Comparison of ENCODE assay signal across 8 cellular contexts in the genomic region with DNA sequence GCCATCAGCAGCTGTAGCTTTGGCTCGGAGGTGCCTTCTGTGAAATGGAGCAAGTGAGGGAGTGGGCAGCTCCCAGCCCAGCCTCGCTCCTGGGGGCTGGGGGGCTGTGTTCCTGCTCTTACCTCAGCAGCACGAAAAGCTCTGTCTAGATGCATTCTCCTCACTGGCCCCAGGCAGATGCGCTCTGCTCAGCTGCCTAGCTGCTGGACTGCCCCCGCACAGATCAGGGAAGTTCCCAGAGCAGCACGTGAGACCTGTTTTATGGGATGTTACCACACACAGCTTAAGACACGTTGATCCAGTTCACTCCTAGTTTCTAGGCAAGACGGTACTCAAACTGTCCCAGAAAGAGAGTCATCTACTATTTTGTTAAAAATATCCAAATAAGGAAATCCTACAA.
DNase-seq lines count a peak whose midpoint lies in the region; ATAC-seq and TF ChIP-seq lines count a peak whose summit lies in the region.

No MANE protein-coding gene starts in this region.

- H3K4me1 Mint-ChIP-seq in effector memory CD8-positive, alpha-beta T cell (ENCODE audit: low read depth in 2 of 2), result peaks cover 84 to 91% of the 10 kb centered on the region in 2 donors

- peak overlapping the region; percentile 95 to 97 for H3K27ac Mint-ChIP-seq in effector memory CD8-positive, alpha-beta T cell

- no peak for TF ChIP-seq CTCF in RWPE2 (IDR thresholded peaks at IDR 0.05; ENCODE audit: poor library complexity, severe bottlenecking)

- no peak overlapping the region for H3K4me3 ChIP-seq in RWPE2 (ENCODE audit: severe bottlenecking)

- H3K4me1 ChIP-seq in RWPE2 (ENCODE audit: insufficient read depth, poor library complexity, severe bottlenecking), result no peaks in the 10 kb centered on the region

- H3K36me3 Mint-ChIP-seq in effector memory CD8-positive, alpha-beta T cell (ENCODE audit: insufficient read depth), result peaks cover 58% of the 10 kb centered on the region

- H3K4me3 Mint-ChIP-seq in effector memory CD8-positive, alpha-beta T cell, result peak overlapping the region; percentile 91 to 98

- no peak overlapping the region for H3K27ac ChIP-seq in RWPE2 (ENCODE audit: poor library complexity, severe bottlenecking)

- H3K27me3 Mint-ChIP-seq in effector memory CD8-positive, alpha-beta T cell, result no peaks in the 10 kb centered on the region

- no peaks in the 10 kb centered on the region for H3K36me3 ChIP-seq in RWPE2 (ENCODE audit: low read depth)

- DNase-seq in activated T-cell treated with anti-CD3 and anti-CD28 coated beads for 24 hours (ENCODE audit: low read depth) (peak; percentile 55), activated T-cell treated with anti-CD3 and anti-CD28 coated beads for 4 hours (no peak), RWPE2 (ENCODE audit: low spot score) (no peak), NCI-H1048 (lab: John Stamatoyannopoulos, UW) (no peak), DMS79 treated with DMSO at 0.1 percent for 48 hours (lab: John Stamatoyannopoulos, UW) (no peak)
- peak in 2 of 3 experiments; percentile 30 to 33 for DNase-seq in effector memory CD8-positive, alpha-beta T cell
- DNase-seq in stimulated activated CD4-positive, alpha-beta T cell treated with anti-CD3 and anti-CD28 coated beads, Interleukin-4, amount 100 ng/mL, for 24 hours, result peak; percentile 72

- H3K9me3 ChIP-seq in RWPE2 (ENCODE audit: severe bottlenecking), result no peaks in the 10 kb centered on the region

- peak; percentile 60 for ATAC-seq in RWPE2 (ENCODE audit: low read depth)
- ATAC-seq in effector memory CD8-positive, alpha-beta T cell (replicated peaks), result peak; percentile 40
- no peak for ATAC-seq in GM21515 (IDR thresholded peaks at IDR 0.05; ENCODE audit: unreplicated experiment)

- no peaks in the 10 kb centered on the region for H3K27me3 ChIP-seq in RWPE2 (ENCODE audit: insufficient read depth, poor library complexity, severe bottlenecking)

- no peaks in the 10 kb centered on the region for H3K9me3 Mint-ChIP-seq in effector memory CD8-positive, alpha-beta T cell

Comparison
In these comparisons a context has a peak if more than half of its experiments do, and no peak if none do; other contexts are left out.
1. DNase-seq: peak in activated T-cell treated with anti-CD3 and anti-CD28 coated beads for 24 hours (single experiment), effector memory CD8-positive, alpha-beta T cell (2 of 3) and stimulated activated CD4-positive, alpha-beta T cell treated with anti-CD3 and anti-CD28 coated beads, Interleukin-4, amount 100 ng/mL, for 24 hours (single experiment); none in activated T-cell treated with anti-CD3 and anti-CD28 coated beads for 4 hours (single experiment), RWPE2 (single experiment), NCI-H1048 (single experiment) and DMS79 treated with DMSO at 0.1 percent for 48 hours (single experiment).